In genomic region chr17:70168979-70169706, GRCh38 we compare ENCODE assay signal across 8 cellular contexts. TPM values are rescaled to one million over a fixed set of nuclear protein-coding genes. Genes with fewer than 3 reads are reported as not detected.
DNase-seq lines count a peak whose midpoint lies in the region; ATAC-seq and TF ChIP-seq lines count a peak whose summit lies in the region.

Gene KCNJ2, plus strand, starts transcription at chr17:70169532. Its CDS starts 5,508 bp downstream, at chr17:70175040.

- peaks cover 0 to 38% (median 18%) of the 10 kb centered on the region in 4 donors for H3K4me1 ChIP-seq in esophagus muscularis mucosa
- H3K4me1 ChIP-seq in mucosa of descending colon (ENCODE audit: low read depth): peaks cover 4% of the 10 kb centered on the region

- H3K27me3 Mint-ChIP-seq in CD14-positive monocyte (ENCODE audit: low read depth in 3 of 3): peaks cover 0 to 2% (median 0%) of the 10 kb centered on the region in 3 donors

- peak within 1 kb of the TSS; percentile 89 to 96 (median 93) for H3K27ac Mint-ChIP-seq in CD14-positive monocyte

- ATAC-seq in GM19328 (IDR thresholded peaks at IDR 0.05; ENCODE audit: unreplicated experiment) (peak; percentile 95), HG03378 (IDR thresholded peaks at IDR 0.05; ENCODE audit: unreplicated experiment) (peak; percentile 85), mucosa of descending colon (peak; percentile 94)
- peak; percentile 93 for ATAC-seq in stimulated activated naive CD8-positive, alpha-beta T cell treated with anti-CD3 and anti-CD28 coated beads, Interleukin-15, Interleukin-2, amounts not matched to agents 100 U/mL and 50 U/mL, for 24 hours

- 1% methylated on average over 29 of the region's 67 CpGs for WGBS in esophagus muscularis mucosa

- no peaks in the 10 kb centered on the region for H3K27me3 ChIP-seq in esophagus muscularis mucosa

- peak within 1 kb of the TSS; percentile 96 to 100 for H3K4me3 Mint-ChIP-seq in CD14-positive monocyte

- intact Hi-C loops in CD14-positive monocyte (cut with micrococcal nuclease): loop anchor here in 1 of 2 donors (2.0 kb wide), 1 partner anchor 126 kb away; no protein-coding TSS in a partner anchor
- intact Hi-C loops in esophagus muscularis mucosa (cut with DNase I): loop anchor here (10.0 kb wide), 1 partner anchor 386 kb away; no protein-coding TSS in a partner anchor
- intact Hi-C loops in mucosa of descending colon (cut with DNase I, micrococcal nuclease): no loop called here

- H3K9me3 Mint-ChIP-seq in CD14-positive monocyte: peaks cover 0 to 2% (median 0%) of the 10 kb centered on the region in 7 donors

- H3K27ac ChIP-seq in esophagus muscularis mucosa (replicated peaks in 1 of 4): peak within 1 kb of the TSS; percentile 88 to 94 (median 92)

- H3K36me3 ChIP-seq in esophagus muscularis mucosa (no peaks in the 10 kb centered on the region), mucosa of descending colon (ENCODE audit: low read depth) (no peaks in the 10 kb centered on the region)

- H3K9me3 ChIP-seq in esophagus muscularis mucosa (no peaks in the 10 kb centered on the region), mucosa of descending colon (no peaks in the 10 kb centered on the region)

- TF ChIP-seq EP300 in esophagus muscularis mucosa (IDR thresholded peaks at IDR 0.05): no peak

- DNase-seq in CD14-positive monocyte (ENCODE audit: low spot score) (peak; percentile 83), NCI-H510A (lab: John Stamatoyannopoulos, UW) (peak; percentile 94), esophagus muscularis mucosa (ENCODE audit: extremely low spot score) (peak; percentile 95), mucosa of descending colon (peak; percentile 91 to 96 (median 93))
- peak; percentile 19 to 34 (median 27) for DNase-seq in activated CD8-positive, alpha-beta memory T cell treated with anti-CD3 and anti-CD28 coated beads for 48 hours (ENCODE audit: low read depth in 2 of 3, low spot score in 2 of 3)
- peak; percentile 76 for DNase-seq in stimulated activated naive CD8-positive, alpha-beta T cell treated with anti-CD3 and anti-CD28 coated beads, Interleukin-15, Interleukin-2, amounts not matched to agents 100 U/mL and 50 U/mL, for 24 hours

- TF ChIP-seq CTCF in CD14-positive monocyte (IDR thresholded peaks at IDR 0.05): no peak
- no peak for TF ChIP-seq CTCF in esophagus muscularis mucosa (IDR thresholded peaks at IDR 0.05)
- no peak for TF ChIP-seq CTCF in mucosa of descending colon (IDR thresholded peaks at IDR 0.05)

- TF ChIP-seq POLR2A in esophagus muscularis mucosa (IDR thresholded peaks at IDR 0.05; ENCODE audit: low read depth): peak; percentile 64

- peaks cover under 1 to 6% of the 10 kb centered on the region in 2 donors for H3K36me3 Mint-ChIP-seq in CD14-positive monocyte

- H3K4me1 Mint-ChIP-seq in CD14-positive monocyte: peaks cover 58% of the 10 kb centered on the region

- peak within 1 kb of the TSS; percentile 72 to 80 (median 75) for H3K4me3 ChIP-seq in esophagus muscularis mucosa
- peak within 1 kb of the TSS; percentile 58 for H3K4me3 ChIP-seq in mucosa of descending colon

RNA-seq across cellular contexts. Expression of gene KCNJ2, which starts in this region (rescaled TPM):
- polyA plus RNA-seq in CD14-positive monocyte: 1 to 10 TPM in 1 of 2 donors, under 1 TPM in 1; 0.37 to 2.0 TPM
- total RNA-seq in esophagus muscularis mucosa (10 to 100 TPM in 1 of 4 donors, 1 to 10 TPM in 3; 2.9 to 11.2 (median 6.7) TPM), mucosa of descending colon (10 to 100 TPM in 2 of 3 donors, 1 to 10 TPM in 1; 9.2 to 17.3 (median 14.4) TPM)

Comparison
In these comparisons a context has a peak if more than half of its experiments do, and no peak if none do; other contexts are left out.
1. Peak in every context shown above with its lines: DNase-seq, ATAC-seq, H3K4me3 ChIP-seq and H3K27ac ChIP-seq.
2. DNase-seq: peak in every context shown above with its lines; median percentile 95 in esophagus muscularis mucosa; 94 in NCI-H510A; 93 in mucosa of descending colon; 83 in CD14-positive monocyte; 76 in stimulated activated naive CD8-positive, alpha-beta T cell treated with anti-CD3 and anti-CD28 coated beads, Interleukin-15, Interleukin-2, amounts not matched to agents 100 U/mL and 50 U/mL, for 24 hours; 27 in activated CD8-positive, alpha-beta memory T cell treated with anti-CD3 and anti-CD28 coated beads for 48 hours.